Comparison of ENCODE assay signal across 23 cellular contexts in the genomic region with DNA sequence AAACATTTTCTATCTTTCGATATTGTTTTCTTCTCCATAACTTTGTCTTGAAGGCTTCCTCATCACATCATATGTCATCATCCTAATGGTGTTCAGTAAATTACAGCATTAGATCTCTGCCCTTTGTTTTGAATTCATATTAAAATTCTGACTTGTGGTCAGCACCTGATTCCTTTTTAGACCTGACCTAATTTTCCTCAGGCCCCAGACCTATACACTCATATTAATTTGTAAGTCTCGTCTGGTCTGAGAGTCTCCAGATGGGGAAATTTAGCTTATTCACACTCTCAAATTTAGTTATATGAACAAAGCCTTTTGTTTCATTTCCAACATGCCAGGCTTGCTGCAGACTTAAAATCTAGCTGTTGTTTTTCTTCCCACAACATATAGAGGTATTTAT.
"Had no signal": no experiment of that assay in that cellular context is flagged by ENCODE, and none has a peak within 500 bp of the region (broad histone marks: within the 10 kb centered on the region; RNA-seq: fewer than 3 reads in every experiment).

No MANE protein-coding gene starts in this region.

- H3K9me3 Mint-ChIP-seq: dendritic cell treated with granulocyte-macrophage colony-stimulating factor and Interleukin-4, amounts not matched to agents 40 ng/mL and 50 ng/mL, for 4 days; endodermal cell had no signal

- H3K27me3 Mint-ChIP-seq: dendritic cell treated with granulocyte-macrophage colony-stimulating factor and Interleukin-4, amounts not matched to agents 40 ng/mL and 50 ng/mL, for 4 days; effector memory CD8-positive, alpha-beta T cell had no signal

- H3K4me3 ChIP-seq: colonic mucosa, esophagus squamous epithelium, gastrocnemius medialis, heart right ventricle, left lung, lower lobe of right lung had no signal

- H3K4me1 ChIP-seq: colonic mucosa, esophagus squamous epithelium, gastrocnemius medialis, heart right ventricle, left lung, lower lobe of right lung had no signal

- H3K27ac Mint-ChIP-seq: dendritic cell treated with granulocyte-macrophage colony-stimulating factor and Interleukin-4, amounts not matched to agents 40 ng/mL and 50 ng/mL, for 4 days; effector memory CD8-positive, alpha-beta T cell; endodermal cell had no signal

- ATAC-seq: effector memory CD8-positive, alpha-beta T cell; esophagus mucosa; gastrocnemius medialis; heart right ventricle; left cardiac atrium; left lung; left ventricle myocardium superior; lower lobe of right lung had no signal

- DNase-seq: colonic mucosa; cortex of kidney; effector CD8-positive, alpha-beta T cell; effector memory CD8-positive, alpha-beta T cell; endodermal cell; erythroblast; esophagus squamous epithelium; foreskin fibroblast; foreskin melanocyte; gastrocnemius medialis; glutamatergic neuron; head of caudate nucleus; heart right ventricle; hippocampal formation; left cardiac atrium; left lung; left ventricle myocardium superior; lower lobe of right lung; mesendoderm; midbrain had no signal

- H3K27ac ChIP-seq: colonic mucosa, epithelial cell of prostate, esophagus squamous epithelium, gastrocnemius medialis, heart right ventricle, left lung, lower lobe of right lung had no signal

- H3K4me1 Mint-ChIP-seq: endodermal cell had no signal

- H3K4me3 Mint-ChIP-seq: dendritic cell treated with granulocyte-macrophage colony-stimulating factor and Interleukin-4, amounts not matched to agents 40 ng/mL and 50 ng/mL, for 4 days; effector memory CD8-positive, alpha-beta T cell; endodermal cell had no signal

- H3K36me3 ChIP-seq: colonic mucosa, esophagus squamous epithelium, gastrocnemius medialis, heart right ventricle, left lung, lower lobe of right lung had no signal

- H3K27me3 ChIP-seq: colonic mucosa, esophagus squamous epithelium, gastrocnemius medialis, heart right ventricle, left lung had no signal

- H3K9me3 ChIP-seq: colonic mucosa, esophagus squamous epithelium, gastrocnemius medialis, heart right ventricle, left lung, lower lobe of right lung had no signal
